1 cellular context compared by ENCODE assay signal in genomic region chr16:84132527-84133285, GRCh38.
TF ChIP-seq lines count a peak whose summit lies in the region.

No MANE protein-coding gene starts in this region.

TF ChIP-seq in GM23338, 12 proteins besides CTCF, POLR2A, EP300 and RAD21 (continued from another document):
- TF ChIP-seq POLR2AphosphoS5 (IDR thresholded peaks at IDR 0.05; ENCODE audit: low read depth) (no peak), JUNB (IDR thresholded peaks at IDR 0.05; ENCODE audit: unreplicated experiment) (no peak)
TF ChIP-seq in GM23338: peak in this region for 0.
